ENCODE assay signal across 1 cellular context in the genomic region with DNA sequence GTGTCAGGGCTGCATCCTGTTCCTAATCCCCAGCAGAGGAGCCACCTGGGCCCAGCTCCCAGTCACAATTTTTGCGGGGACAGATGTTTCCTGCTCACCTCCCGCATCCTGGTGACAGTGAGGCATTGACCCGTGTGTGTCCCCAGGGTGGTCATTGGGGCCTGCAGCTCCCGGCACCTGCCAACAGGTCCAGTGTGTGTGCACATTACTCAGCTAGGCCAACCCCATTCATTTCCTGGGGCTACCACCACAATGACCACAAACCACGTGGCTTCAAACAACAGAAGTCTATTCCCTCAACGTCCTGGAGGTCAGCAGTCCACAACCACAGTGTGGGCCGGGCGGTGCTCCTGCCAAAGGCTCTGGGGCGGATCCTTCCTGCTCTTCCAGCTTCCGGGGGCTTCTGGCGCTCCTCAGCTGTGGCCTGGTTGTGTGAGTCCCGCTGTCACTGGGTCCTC.
TF ChIP-seq lines count a peak whose summit lies in the region.

No MANE protein-coding gene starts in this region.

TF ChIP-seq in GM23338, 12 proteins besides CTCF, POLR2A, EP300 and RAD21 (continued from another document):
- TF ChIP-seq ZNF462 (CRISPR knock-in tag; IDR thresholded peaks at IDR 0.05) (no peak), ZNF331 (CRISPR knock-in tag; IDR thresholded peaks at IDR 0.05; ENCODE audit: low read depth) (no peak), ETS1 (IDR thresholded peaks at IDR 0.05) (no peak), POLR2AphosphoS5 (IDR thresholded peaks at IDR 0.05; ENCODE audit: low read depth) (no peak), EZH2phosphoT487 (IDR thresholded peaks at IDR 0.05; ENCODE audit: unreplicated experiment) (no peak), ZNF114 (CRISPR knock-in tag; IDR thresholded peaks at IDR 0.05) (no peak)
TF ChIP-seq in GM23338: peak in this region for 0.
